In the genomic region with DNA sequence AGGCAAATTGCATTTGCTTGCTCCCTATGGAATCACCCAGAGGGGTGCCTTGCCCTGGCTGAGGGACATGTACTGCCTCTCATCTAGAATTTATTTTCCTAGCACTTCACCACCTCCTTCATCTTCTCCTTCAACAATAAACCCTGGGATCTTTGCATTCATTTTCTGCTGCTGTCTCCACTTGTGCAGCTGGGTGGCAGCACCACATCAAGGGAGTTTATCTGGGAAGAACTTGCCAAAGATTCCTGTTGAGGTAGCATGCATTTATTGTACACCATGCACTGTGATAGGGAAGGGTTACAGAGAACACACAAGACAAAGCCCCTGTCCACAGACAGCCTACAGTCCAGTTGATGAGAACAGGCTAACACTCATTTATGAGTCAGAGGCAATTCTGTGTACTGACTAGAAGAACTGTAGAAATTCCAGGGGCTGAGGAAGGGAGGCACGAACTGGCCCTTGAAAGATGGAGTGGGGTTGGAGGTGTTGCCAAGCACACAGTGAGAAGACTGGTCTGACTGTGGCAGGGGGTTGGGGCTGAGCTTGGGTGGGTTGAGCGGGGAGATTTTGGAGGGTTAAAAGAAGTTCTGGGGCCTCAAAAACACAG, we compare ENCODE assay signal across 9 cellular contexts. TPM values are rescaled to one million over a fixed set of nuclear protein-coding genes. Genes with fewer than 3 reads are reported as not detected.
DNase-seq lines count a peak whose midpoint lies in the region; ATAC-seq and TF ChIP-seq lines count a peak whose summit lies in the region.
"Had no signal": no experiment of that assay in that cellular context is flagged by ENCODE, and none has a peak within 500 bp of the region (broad histone marks: within the 10 kb centered on the region; RNA-seq: fewer than 3 reads in every experiment).

No MANE protein-coding gene starts in this region.

- H3K27me3 Mint-ChIP-seq in activated T-cell treated with anti-CD3 and anti-CD28 coated beads, Interleukin-2, amount 50 U/mL, for 4 hours (ENCODE audit: low read depth) = no peaks in the 10 kb centered on the region

- H3K27ac ChIP-seq in GM23248 (no peak overlapping the region), RWPE1 (peak overlapping the region; percentile 19), psoas muscle (no peak overlapping the region)

- peaks cover 25% of the 10 kb centered on the region for H3K36me3 Mint-ChIP-seq in activated T-cell treated with anti-CD3 and anti-CD28 coated beads, Interleukin-2, amount 50 U/mL, for 4 hours (ENCODE audit: insufficient read depth)

- H2AFZ ChIP-seq in GM23248 = no peak overlapping the region

- no peaks in the 10 kb centered on the region for H3K27me3 ChIP-seq in GM23248 (replicated peaks; ENCODE audit: insufficient read depth)
- H3K27me3 ChIP-seq in psoas muscle (ENCODE audit: insufficient read depth in 3 of 3, low read length in 2 of 3) = no peaks in the 10 kb centered on the region

- H3F3A ChIP-seq in GM23248 (ENCODE audit: insufficient read depth) = peaks cover 11% of the 10 kb centered on the region; the same call in 1 of the 2 replicates

- peak; percentile 51 for TF ChIP-seq CTCF in AG04449 (IDR thresholded peaks at IDR 0.05; ENCODE audit: insufficient read depth, low read length, missing control alignments)
- TF ChIP-seq CTCF in RWPE1 (conservative IDR thresholded peaks at IDR 0.05; ENCODE audit: low read depth) = peak; percentile 92
- peak; percentile 41 for TF ChIP-seq CTCF in psoas muscle (IDR thresholded peaks at IDR 0.05)

- DNase-seq in AG04449 (ENCODE audit: low read depth, low spot score) = no peak
- DNase-seq in GM23248 = peak; percentile 59
- DNase-seq in RWPE1 (ENCODE audit: low spot score) = peak; percentile 64
- DNase-seq in fibroblast of peridontal ligament (ENCODE audit: extremely low read depth) = peak; percentile 55
- peak in 1 of 2 donors; percentile 14 for DNase-seq in psoas muscle
- DNase-seq in stimulated activated CD8-positive, alpha-beta memory T cell treated with anti-CD3 and anti-CD28 coated beads, Interleukin-4, amount 100 ng/mL, for 48 hours = no peak
- DNase-seq in cerebellar nuclear complex (lab: John Stamatoyannopoulos, UW) = no peak
- DNase-seq in activated T-cell treated with anti-CD3 and anti-CD28 coated beads, Interleukin-2, amount 50 U/mL, for 4 hours = no peak

- H3K4me1 ChIP-seq in GM23248 (ENCODE audit: insufficient read depth) (peaks cover 10% of the 10 kb centered on the region), psoas muscle (no peaks in the 10 kb centered on the region)

- 96 to 100% methylated on average over 2 of the region's 2 CpGs for WGBS in GM23248 (ENCODE audit: low coverage in 1 of 2, low lambda C conversion rate in 2 of 2, missing lambda C conversion rate in 2 of 2), 2 experiments
- WGBS in psoas muscle, 3 donors = 90 to 97% (median 94%) methylated on average over 2 of the region's 2 CpGs

- no peaks in the 10 kb centered on the region for H3K79me2 ChIP-seq in GM23248 (ENCODE audit: insufficient read depth)

- POLR2A ChIA-PET in AG04449 (lab: Yijun Ruan, JAX) (no interaction called here), RWPE1 (lab: Yijun Ruan, JAX; ENCODE audit: low non-redundant PET) (interaction anchor here (0.6 kb wide), 1 partner anchor 175 kb away, joined by 3 read pairs; no protein-coding TSS in a partner anchor)

- intact Hi-C loops in psoas muscle (cut with DNase I) = no loop called here

- H3K4me1 Mint-ChIP-seq in activated T-cell treated with anti-CD3 and anti-CD28 coated beads, Interleukin-2, amount 50 U/mL, for 4 hours (ENCODE audit: low read depth) = peaks cover 3% of the 10 kb centered on the region

- H3K36me3 ChIP-seq in GM23248 (ENCODE audit: low read depth) = no peaks in the 10 kb centered on the region; the same call in 1 of the 2 replicates
- H3K36me3 ChIP-seq in psoas muscle (ENCODE audit: insufficient read depth in 1 of 2, low read depth in 1 of 2) = peaks cover 8 to 82% of the 10 kb centered on the region in 2 donors

- H3K9me3 ChIP-seq in GM23248 (ENCODE audit: low read depth) (no peaks in the 10 kb centered on the region), psoas muscle (no peaks in the 10 kb centered on the region)

- no peak overlapping the region for H3K9ac ChIP-seq in GM23248

- in situ Hi-C loops in GM23248 (cut with MboI) = no loop called here

- no peaks in the 10 kb centered on the region for H4K20me1 ChIP-seq in GM23248 (ENCODE audit: insufficient read depth)

- H3K4me3 ChIP-seq in AG04449 (ENCODE audit: low read depth, low read length) = no peak overlapping the region
- no peak overlapping the region for H3K4me3 ChIP-seq in GM23248
- H3K4me3 ChIP-seq in psoas muscle = no peak overlapping the region

- peak in 2 of 4 donors; percentile 43 to 47 for ATAC-seq in psoas muscle
- no peak for ATAC-seq in activated T-cell treated with anti-CD3 and anti-CD28 coated beads, Interleukin-2, amount 50 U/mL, for 4 hours

- H3K9me3 Mint-ChIP-seq in activated T-cell treated with anti-CD3 and anti-CD28 coated beads, Interleukin-2, amount 50 U/mL, for 4 hours = no peaks in the 10 kb centered on the region

- no peak overlapping the region for H3K4me2 ChIP-seq in GM23248 (ENCODE audit: unreplicated experiment)

- CTCF ChIA-PET in AG04449 (lab: Yijun Ruan, JAX) = interaction anchor here (0.8 to 2.7 kb wide), 14 partner anchors 9 to 627 kb away, joined by 3 to 7 read pairs (median 4); no protein-coding TSS in a partner anchor
- CTCF ChIA-PET in RWPE1 (lab: Yijun Ruan, JAX) = interaction anchor here (0.5 to 2.3 kb wide), 7 partner anchors 9 to 632 kb away, joined by 3 to 16 read pairs (median 3); no protein-coding TSS in a partner anchor

- H3K9me2 ChIP-seq in GM23248 (ENCODE audit: insufficient read depth) = no peaks in the 10 kb centered on the region

- H3K4me3 Mint-ChIP-seq in activated T-cell treated with anti-CD3 and anti-CD28 coated beads, Interleukin-2, amount 50 U/mL, for 4 hours = no peak overlapping the region

RNA-seq across cellular contexts. Expression of a gene that starts 17.5 kb away (rescaled TPM):
- not detected in 2 replicates for total RNA-seq in GM23248 (2014; rRNA removed; shearing (Covaris generic))
- polyA plus RNA-seq in GM23248 (2016; fragmentation: Nextera tagmentation; extraction: Ambion mirVana) (not detected in 2 replicates), psoas muscle (not detected)
- not detected for total RNA-seq in psoas muscle
- not detected for total RNA-seq in activated T-cell treated with anti-CD3 and anti-CD28 coated beads, Interleukin-2, amount 50 U/mL, for 4 hours
- polyA plus RNA-seq: thymus had no signal

RNA-seq across cellular contexts. Expression of a gene that starts 30.0 kb away (rescaled TPM):
- total RNA-seq in GM23248 (2014; rRNA removed; shearing (Covaris generic)) = 345 and 477 TPM in 2 replicates
- polyA plus RNA-seq in GM23248 (2016; fragmentation: Nextera tagmentation; extraction: Ambion mirVana) = 261 and 262 TPM in 2 replicates
- 10 to 100 TPM; 61.7 to 71.6 (median 64.6) TPM for total RNA-seq in psoas muscle
- 10 to 100 TPM; 67.9 to 83.5 (median 78.1) TPM for polyA plus RNA-seq in psoas muscle
- 100 to 1,000 TPM; 127 to 130 (median 128) TPM for total RNA-seq in activated T-cell treated with anti-CD3 and anti-CD28 coated beads, Interleukin-2, amount 50 U/mL, for 4 hours

RNA-seq across cellular contexts. Expression of a gene that starts 56.5 kb away (rescaled TPM):
- total RNA-seq in GM23248 (2014; rRNA removed; shearing (Covaris generic)) = 15.5 and 18.2 TPM in 2 replicates
- polyA plus RNA-seq in GM23248 (2016; fragmentation: Nextera tagmentation; extraction: Ambion mirVana) (21.7 and 21.8 TPM in 2 replicates), psoas muscle (10 to 100 TPM in 1 of 3 donors, 1 to 10 TPM in 2; 4.2 to 13.2 (median 7.4) TPM)
- total RNA-seq in psoas muscle = 10 to 100 TPM; 17.0 to 19.3 (median 17.6) TPM
- total RNA-seq in activated T-cell treated with anti-CD3 and anti-CD28 coated beads, Interleukin-2, amount 50 U/mL, for 4 hours = 10 to 100 TPM; 27.7 to 31.9 (median 30.9) TPM

Comparison
In these comparisons a context has a peak if more than half of its experiments do, and no peak if none do; other contexts are left out.
1. DNase-seq: peak in GM23248 (single experiment), RWPE1 (single experiment) and fibroblast of peridontal ligament (single experiment); none in AG04449 (single experiment), stimulated activated CD8-positive, alpha-beta memory T cell treated with anti-CD3 and anti-CD28 coated beads, Interleukin-4, amount 100 ng/mL, for 48 hours (single experiment), cerebellar nuclear complex (0 of 2) and activated T-cell treated with anti-CD3 and anti-CD28 coated beads, Interleukin-2, amount 50 U/mL, for 4 hours (single experiment).
2. CTCF ChIP-seq: peak in every context shown above with its lines; median percentile 92 in RWPE1; 51 in AG04449; 41 in psoas muscle.